ENCODE assay signal across 1 cellular context in the genomic region with DNA sequence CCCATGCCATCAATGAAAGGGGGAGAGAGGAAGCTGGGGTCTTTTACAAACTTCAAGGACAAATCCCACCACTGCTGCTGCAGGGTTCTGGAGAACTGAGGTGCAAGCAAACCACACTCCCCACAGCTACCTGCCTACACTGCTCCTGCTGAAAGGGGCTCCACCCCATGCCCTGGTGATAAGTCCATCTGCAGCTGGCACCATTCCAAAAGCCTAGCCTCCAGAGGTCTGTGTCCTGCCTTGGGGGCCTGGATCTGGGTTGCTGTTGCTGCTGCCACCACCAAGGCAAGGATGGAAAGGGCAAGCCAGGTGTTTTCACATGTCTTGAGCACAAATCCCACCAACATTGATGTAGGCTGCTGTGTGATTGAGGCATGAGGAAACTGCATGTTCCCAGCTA.
TF ChIP-seq lines count a peak whose summit lies in the region.

No MANE protein-coding gene starts in this region.

TF ChIP-seq in IMR-90, 13 proteins besides CTCF, POLR2A, EP300 and RAD21:
- no peak for TF ChIP-seq ELK1 (IDR thresholded peaks at IDR 0.05; ENCODE audit: borderline replicate concordance, low read depth, low read length)
- TF ChIP-seq SMC3 (IDR thresholded peaks at IDR 0.05; ENCODE audit: low read depth, low read length), result no peak
- TF ChIP-seq USF2 (IDR thresholded peaks at IDR 0.05; ENCODE audit: low read depth, low read length), result no peak
- TF ChIP-seq FOS (IDR thresholded peaks at IDR 0.05; ENCODE audit: low read depth, low read length), result no peak
- no peak for TF ChIP-seq BHLHE40 (IDR thresholded peaks at IDR 0.05; ENCODE audit: low read depth, low read length)
- TF ChIP-seq MAZ (IDR thresholded peaks at IDR 0.05; ENCODE audit: borderline replicate concordance, low read depth, low read length), result no peak
- no peak for TF ChIP-seq MXI1 (IDR thresholded peaks at IDR 0.05; ENCODE audit: borderline replicate concordance, low read depth, low read length)
- no peak for TF ChIP-seq NFE2L2 (IDR thresholded peaks at IDR 0.05; ENCODE audit: low read depth, low read length)
- TF ChIP-seq RFX5 (IDR thresholded peaks at IDR 0.05; ENCODE audit: low read depth, low read length), result no peak
- no peak for TF ChIP-seq CHD1 (IDR thresholded peaks at IDR 0.05; ENCODE audit: low read depth, low read length)
- TF ChIP-seq MAFK (IDR thresholded peaks at IDR 0.05; ENCODE audit: low read depth, low read length), result no peak
- no peak for TF ChIP-seq RCOR1 (IDR thresholded peaks at IDR 0.05; ENCODE audit: insufficient replicate concordance, low read length)
- TF ChIP-seq CEBPB (IDR thresholded peaks at IDR 0.05; ENCODE audit: low read depth, low read length), result no peak
